ENCODE assay signal across 8 cellular contexts in genomic region chr12:122078141-122079037, GRCh38. TPM values are rescaled to one million over a fixed set of nuclear protein-coding genes. Genes with fewer than 3 reads are reported as not detected.
DNase-seq lines count a peak whose midpoint lies in the region; ATAC-seq lines count a peak whose summit lies in the region.

TSS of gene MLXIP (plus strand) at chr12:122078756. CDS start at chr12:122078854, 98 bp downstream.

- H2BK5ac ChIP-seq in mesendoderm (ENCODE audit: low read length) = no peak within 1 kb of the TSS

- no peaks in the 10 kb centered on the region for H3K36me3 ChIP-seq in CD8-positive, alpha-beta memory T cell (ENCODE audit: insufficient read depth, low read length)
- H3K36me3 ChIP-seq in mesendoderm (ENCODE audit: control insufficient read depth, insufficient read depth, low read length) = no peaks in the 10 kb centered on the region

- H4K5ac ChIP-seq in mesendoderm (ENCODE audit: low read length) = no peak within 1 kb of the TSS

- peak within 1 kb of the TSS; percentile 73 for H3K4me3 ChIP-seq in CD8-positive, alpha-beta memory T cell (ENCODE audit: low read length)
- H3K4me3 ChIP-seq in mesendoderm (ENCODE audit: low read length) = peak within 1 kb of the TSS; percentile 69

- H4K8ac ChIP-seq in mesendoderm (ENCODE audit: low read depth, low read length) = no peak within 1 kb of the TSS

- H3K9ac ChIP-seq in mesendoderm (ENCODE audit: low read length) = peak within 1 kb of the TSS; percentile 85

- no peaks in the 10 kb centered on the region for H3K27me3 ChIP-seq in CD8-positive, alpha-beta memory T cell (ENCODE audit: insufficient read depth, low read length, poor library complexity, severe bottlenecking)
- H3K27me3 ChIP-seq in mesendoderm (ENCODE audit: insufficient read depth, low read length, poor library complexity) = no peaks in the 10 kb centered on the region

- peak within 1 kb of the TSS; percentile 89 for H3K56ac ChIP-seq in mesendoderm (ENCODE audit: low read length)

- no peak within 1 kb of the TSS for H2BK15ac ChIP-seq in mesendoderm (replicated peaks; ENCODE audit: low read depth)

- peaks cover 0 to 1% (median 0%) of the 10 kb centered on the region in 5 donors for H3K9me3 Mint-ChIP-seq in CD8-positive, alpha-beta memory T cell
- no peaks in the 10 kb centered on the region for H3K9me3 Mint-ChIP-seq in effector memory CD8-positive, alpha-beta T cell

- H3K4me2 ChIP-seq in mesendoderm (ENCODE audit: low read length) = peak within 1 kb of the TSS; percentile 90

- POLR2A ChIA-PET in CD8-positive, alpha-beta memory T cell (lab: Charles Lee) = interaction anchor here (0.5 to 1.4 kb wide), 9 partner anchors 8 to 817 kb away, joined by 3 to 9 read pairs (median 4); no protein-coding TSS in a partner anchor

- H3K27me3 Mint-ChIP-seq in CD8-positive, alpha-beta memory T cell = peaks cover 0 to 3% of the 10 kb centered on the region in 2 donors
- H3K27me3 Mint-ChIP-seq in effector memory CD8-positive, alpha-beta T cell = no peaks in the 10 kb centered on the region

- H3K27ac ChIP-seq in CD8-positive, alpha-beta memory T cell (ENCODE audit: low read depth, low read length) = peak within 1 kb of the TSS; percentile 84
- H3K27ac ChIP-seq in mesendoderm (ENCODE audit: low read depth, low read length) = peak within 1 kb of the TSS; percentile 6

- peaks cover 22% of the 10 kb centered on the region for H3K79me1 ChIP-seq in mesendoderm (ENCODE audit: low read length)

- H3K18ac ChIP-seq in mesendoderm (ENCODE audit: low read length) = peak within 1 kb of the TSS; percentile 57

- peak within 1 kb of the TSS; percentile 87 to 98 (median 96) for H3K4me3 Mint-ChIP-seq in CD8-positive, alpha-beta memory T cell
- H3K4me3 Mint-ChIP-seq in effector memory CD8-positive, alpha-beta T cell = peak within 1 kb of the TSS; percentile 94 to 95

- peak within 1 kb of the TSS; percentile 94 for H3K4ac ChIP-seq in mesendoderm (ENCODE audit: low read depth, low read length)

- WGBS in mesendoderm (ENCODE audit: extremely low coverage, insufficient coverage, low lambda C conversion rate) = no CpG with 5 or more reads among the region's 114 CpGs

- H3K27ac Mint-ChIP-seq in CD8-positive, alpha-beta memory T cell = peak within 1 kb of the TSS; percentile 87 to 97 (median 91)
- H3K27ac Mint-ChIP-seq in effector memory CD8-positive, alpha-beta T cell = peak within 1 kb of the TSS; percentile 89 to 92

- H3K36me3 Mint-ChIP-seq in CD8-positive, alpha-beta memory T cell = peaks cover 0 to 15% (median 2%) of the 10 kb centered on the region in 3 donors
- peaks cover 15% of the 10 kb centered on the region for H3K36me3 Mint-ChIP-seq in effector memory CD8-positive, alpha-beta T cell (ENCODE audit: insufficient read depth)

- peaks cover 38% of the 10 kb centered on the region for H3K4me1 ChIP-seq in CD8-positive, alpha-beta memory T cell (ENCODE audit: insufficient read depth, low read length)
- peaks cover 9% of the 10 kb centered on the region for H3K4me1 ChIP-seq in mesendoderm (ENCODE audit: control insufficient read depth, low read depth, low read length)

- H2BK120ac ChIP-seq in mesendoderm (ENCODE audit: low read depth, low read length) = no peak within 1 kb of the TSS

- no peaks in the 10 kb centered on the region for H3K9me3 ChIP-seq in CD8-positive, alpha-beta memory T cell (ENCODE audit: low read length)

- H3K4me1 Mint-ChIP-seq in CD8-positive, alpha-beta memory T cell = peaks cover 40 to 49% (median 43%) of the 10 kb centered on the region in 3 donors
- peaks cover 37 to 43% of the 10 kb centered on the region in 2 donors for H3K4me1 Mint-ChIP-seq in effector memory CD8-positive, alpha-beta T cell (ENCODE audit: low read depth in 2 of 2)

- H3K23ac ChIP-seq in mesendoderm (ENCODE audit: low read length) = peak within 1 kb of the TSS; percentile 29

- H3K79me2 ChIP-seq in mesendoderm (ENCODE audit: control insufficient read depth, insufficient read depth, low read length) = peaks cover 33% of the 10 kb centered on the region

- ATAC-seq in GM19468 (IDR thresholded peaks at IDR 0.05; ENCODE audit: extremely low read depth, unreplicated experiment) = peak; percentile 42
- peak; percentile 83 for ATAC-seq in effector memory CD8-positive, alpha-beta T cell (replicated peaks)

- H2AK5ac ChIP-seq in mesendoderm (ENCODE audit: low read length) = no peak within 1 kb of the TSS

- peak; percentile 83 to 91 (median 84) for DNase-seq in CD8-positive, alpha-beta memory T cell
- peak; percentile 90 for DNase-seq in HT-29 (ENCODE audit: low spot score)
- peak; percentile 89 for DNase-seq in NOMO-1 treated with DMSO at 0.1 percent for 48 hours (lab: John Stamatoyannopoulos, UW; ENCODE audit: unreplicated experiment)
- DNase-seq in activated CD8-positive, alpha-beta memory T cell treated with anti-CD3 and anti-CD28 coated beads for 4 hours (ENCODE audit: low read depth in 2 of 2) = peak; percentile 79 to 86
- peak; percentile 81 to 85 (median 82) for DNase-seq in effector memory CD8-positive, alpha-beta T cell
- DNase-seq in mesendoderm = peak; percentile 95
- DNase-seq in stimulated activated CD8-positive, alpha-beta memory T cell treated with anti-CD3 and anti-CD28 coated beads, Interleukin-15, amount 100 ng/mL, for 24 hours (ENCODE audit: low read depth) = peak; percentile 85

- CTCF ChIA-PET in CD8-positive, alpha-beta memory T cell (lab: Charles Lee) = interaction anchor here (0.6 to 4.9 kb wide), 4 partner anchors 9 to 45 kb away, joined by 3 to 35 read pairs (median 7); no protein-coding TSS in a partner anchor

RNA-seq across cellular contexts. Expression of gene MLXIP, which starts in this region (rescaled TPM):
- 10 to 100 TPM; 32.1 to 33.9 TPM for total RNA-seq in CD8-positive, alpha-beta memory T cell
- polyA plus RNA-seq in CD8-positive, alpha-beta memory T cell = 18.3 TPM
- total RNA-seq in HT-29 (2014; rRNA removed; shearing (Covaris generic)) = 22.8 and 31.3 TPM in 2 replicates
- 48.2 TPM for polyA plus RNA-seq in mesendoderm (2013, experiment 1 of 2)
- 49.6 TPM for polyA plus RNA-seq in mesendoderm (2013, experiment 2 of 2)

Comparison
In these comparisons a context has a peak if more than half of its experiments do, and no peak if none do; other contexts are left out.
1. Peak in every context shown above with its lines: DNase-seq, ATAC-seq, H3K4me3 ChIP-seq and H3K27ac ChIP-seq.